Comparison of ENCODE assay signal across 1 cellular context in genomic region chr3:102756706-102757105, GRCh38.
TF ChIP-seq lines count a peak whose summit lies in the region.

No MANE protein-coding gene starts in this region.

TF ChIP-seq in liver, 16 proteins besides CTCF, POLR2A, EP300 and RAD21 (continued from another document):
- no peak for TF ChIP-seq TAF1 (conservative IDR thresholded peaks at IDR 0.05)
- TF ChIP-seq SP1 (IDR thresholded peaks at IDR 0.05) = peak; percentile 29
- peak; percentile 27 for TF ChIP-seq REST (IDR thresholded peaks at IDR 0.05)
- peak; percentile 35 for TF ChIP-seq MAX (IDR thresholded peaks at IDR 0.05)
- TF ChIP-seq ZBTB33 (IDR thresholded peaks at IDR 0.05) = peak; percentile 47
- TF ChIP-seq YY1 (IDR thresholded peaks at IDR 0.05) = peak; percentile 59
- TF ChIP-seq EGR1 (IDR thresholded peaks at IDR 0.05; ENCODE audit: low read depth in 2 of 2) = peak in 1 of 2 donors; percentile 14
- TF ChIP-seq GABPA (IDR thresholded peaks at IDR 0.05 in 1 of 2, conservative IDR thresholded peaks at IDR 0.05 in 1 of 2) = no peak
